ENCODE assay signal across 1 cellular context in the genomic region with DNA sequence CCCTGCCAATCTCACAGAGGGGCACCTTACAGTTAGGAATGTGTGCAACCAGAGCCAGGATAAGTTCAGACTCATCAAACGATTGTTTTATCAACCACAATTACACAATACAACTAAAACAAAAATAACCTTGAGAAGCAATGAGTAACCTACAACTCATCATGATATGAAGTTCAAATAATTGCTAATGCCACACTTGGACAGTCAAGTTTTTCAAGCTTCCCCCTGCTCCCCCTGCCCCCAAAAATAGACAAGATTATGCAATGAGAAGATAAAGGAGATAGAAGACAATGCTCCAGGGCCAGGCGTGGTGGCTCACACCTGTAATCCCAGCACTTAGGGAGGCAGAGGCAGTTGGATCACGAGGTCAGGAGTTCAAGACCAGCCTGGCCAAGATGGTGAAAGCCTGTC.
TF ChIP-seq lines count a peak whose summit lies in the region.

No MANE protein-coding gene starts in this region.

TF ChIP-seq in HepG2, 621 proteins besides CTCF, POLR2A, EP300 and RAD21 (continued from another document and continues in another):
- TF ChIP-seq, protein P1, sequence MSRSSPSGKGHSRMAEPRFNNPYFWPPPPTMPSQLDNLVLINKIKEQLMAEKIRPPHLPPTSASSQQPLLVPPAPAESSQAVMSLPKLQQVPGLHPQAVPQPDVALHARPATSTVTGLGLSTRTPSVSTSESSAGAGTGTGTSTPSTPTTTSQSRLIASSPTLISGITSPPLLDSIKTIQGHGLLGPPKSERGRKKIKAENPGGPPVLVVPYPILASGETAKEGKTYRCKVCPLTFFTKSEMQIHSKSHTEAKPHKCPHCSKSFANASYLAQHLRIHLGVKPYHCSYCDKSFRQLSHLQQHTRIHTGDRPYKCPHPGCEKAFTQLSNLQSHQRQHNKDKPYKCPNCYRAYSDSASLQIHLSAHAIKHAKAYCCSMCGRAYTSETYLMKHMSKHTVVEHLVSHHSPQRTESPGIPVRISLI (CRISPR knock-in tag; IDR thresholded peaks at IDR 0.05; ENCODE audit: borderline replicate concordance) = no peak
- TF ChIP-seq ZNF296 (CRISPR knock-in tag; conservative IDR thresholded peaks at IDR 0.05) (no peak), MTA1 (CRISPR knock-in tag; IDR thresholded peaks at IDR 0.05; ENCODE audit: borderline replicate concordance) (no peak), BCL3 (CRISPR knock-in tag; IDR thresholded peaks at IDR 0.05) (no peak), YY1 (IDR thresholded peaks at IDR 0.05; ENCODE audit: insufficient read depth, insufficient replicate concordance, low read depth, low read length) (no peak), ZNF33B (CRISPR knock-in tag; IDR thresholded peaks at IDR 0.05) (no peak), MAX (IDR thresholded peaks at IDR 0.05) (no peak), PHF21A (CRISPR knock-in tag; IDR thresholded peaks at IDR 0.05) (no peak; the same call in 1 of the 2 replicates), NFYC (CRISPR knock-in tag; IDR thresholded peaks at IDR 0.05) (no peak), TFDP2 (CRISPR knock-in tag; IDR thresholded peaks at IDR 0.05) (no peak), SSRP1 (CRISPR knock-in tag; IDR thresholded peaks at IDR 0.05) (no peak), ZNF616 (CRISPR knock-in tag; IDR thresholded peaks at IDR 0.05; ENCODE audit: low read depth) (no peak), SP5 (CRISPR knock-in tag; IDR thresholded peaks at IDR 0.05; ENCODE audit: borderline replicate concordance, low read depth) (no peak), MIER3 (CRISPR knock-in tag; IDR thresholded peaks at IDR 0.05; ENCODE audit: borderline replicate concordance) (0 out of 2 replicates have a peak, but pooled peaks have one; percentile 40), TOPORS (CRISPR knock-in tag; IDR thresholded peaks at IDR 0.05) (no peak), MXD1 (CRISPR knock-in tag; IDR thresholded peaks at IDR 0.05) (no peak), SALL2 (CRISPR knock-in tag; IDR thresholded peaks at IDR 0.05) (peak; percentile 35; the same call in 1 of the 2 replicates), ZNF24 (IDR thresholded peaks at IDR 0.05) (no peak), ZNF839 (CRISPR knock-in tag; IDR thresholded peaks at IDR 0.05; ENCODE audit: borderline replicate concordance) (no peak), DMAP1 (CRISPR knock-in tag; IDR thresholded peaks at IDR 0.05) (no peak), ZNF143 (CRISPR knock-in tag; IDR thresholded peaks at IDR 0.05) (no peak), MBNL3 (CRISPR knock-in tag; conservative IDR thresholded peaks at IDR 0.05) (no peak), ZNF777 (CRISPR knock-in tag; IDR thresholded peaks at IDR 0.05) (no peak), FOSL2 (CRISPR knock-in tag; IDR thresholded peaks at IDR 0.05) (peak; percentile 83), FOSL1 (CRISPR knock-in tag; IDR thresholded peaks at IDR 0.05; ENCODE audit: borderline replicate concordance) (no peak), ZBTB33 (CRISPR knock-in tag; IDR thresholded peaks at IDR 0.05) (no peak), FOXP1 (IDR thresholded peaks at IDR 0.05) (no peak), FOXP1 (CRISPR knock-in tag; IDR thresholded peaks at IDR 0.05) (no peak), FOXO1 (CRISPR knock-in tag; IDR thresholded peaks at IDR 0.05) (no peak), KAT7 (CRISPR knock-in tag; IDR thresholded peaks at IDR 0.05; ENCODE audit: borderline replicate concordance) (no peak), ZBTB1 (CRISPR knock-in tag; IDR thresholded peaks at IDR 0.05; ENCODE audit: borderline replicate concordance) (no peak), TGIF2 (CRISPR knock-in tag; IDR thresholded peaks at IDR 0.05) (no peak), ZSCAN25 (CRISPR knock-in tag; IDR thresholded peaks at IDR 0.05) (no peak), ZNF121 (CRISPR knock-in tag; IDR thresholded peaks at IDR 0.05) (no peak), HDAC1 (CRISPR knock-in tag; IDR thresholded peaks at IDR 0.05) (no peak), ZNF160 (CRISPR knock-in tag; IDR thresholded peaks at IDR 0.05) (no peak), ZFP82 (CRISPR knock-in tag; IDR thresholded peaks at IDR 0.05; ENCODE audit: borderline replicate concordance) (no peak), HOXA3 (CRISPR knock-in tag; IDR thresholded peaks at IDR 0.05) (peak; percentile 29; the same call in 1 of the 2 replicates), ZNF724P (CRISPR knock-in tag; IDR thresholded peaks at IDR 0.05; ENCODE audit: borderline replicate concordance) (no peak), ZNF180 (CRISPR knock-in tag; IDR thresholded peaks at IDR 0.05; ENCODE audit: borderline replicate concordance, low read depth) (no peak)
- TF ChIP-seq, protein P2, sequence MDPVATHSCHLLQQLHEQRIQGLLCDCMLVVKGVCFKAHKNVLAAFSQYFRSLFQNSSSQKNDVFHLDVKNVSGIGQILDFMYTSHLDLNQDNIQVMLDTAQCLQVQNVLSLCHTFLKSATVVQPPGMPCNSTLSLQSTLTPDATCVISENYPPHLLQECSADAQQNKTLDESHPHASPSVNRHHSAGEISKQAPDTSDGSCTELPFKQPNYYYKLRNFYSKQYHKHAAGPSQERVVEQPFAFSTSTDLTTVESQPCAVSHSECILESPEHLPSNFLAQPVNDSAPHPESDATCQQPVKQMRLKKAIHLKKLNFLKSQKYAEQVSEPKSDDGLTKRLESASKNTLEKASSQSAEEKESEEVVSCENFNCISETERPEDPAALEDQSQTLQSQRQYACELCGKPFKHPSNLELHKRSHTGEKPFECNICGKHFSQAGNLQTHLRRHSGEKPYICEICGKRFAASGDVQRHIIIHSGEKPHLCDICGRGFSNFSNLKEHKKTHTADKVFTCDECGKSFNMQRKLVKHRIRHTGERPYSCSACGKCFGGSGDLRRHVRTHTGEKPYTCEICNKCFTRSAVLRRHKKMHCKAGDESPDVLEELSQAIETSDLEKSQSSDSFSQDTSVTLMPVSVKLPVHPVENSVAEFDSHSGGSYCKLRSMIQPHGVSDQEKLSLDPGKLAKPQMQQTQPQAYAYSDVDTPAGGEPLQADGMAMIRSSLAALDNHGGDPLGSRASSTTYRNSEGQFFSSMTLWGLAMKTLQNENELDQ (CRISPR knock-in tag; IDR thresholded peaks at IDR 0.05; ENCODE audit: borderline replicate concordance) = no peak
- TF ChIP-seq, protein P3, sequence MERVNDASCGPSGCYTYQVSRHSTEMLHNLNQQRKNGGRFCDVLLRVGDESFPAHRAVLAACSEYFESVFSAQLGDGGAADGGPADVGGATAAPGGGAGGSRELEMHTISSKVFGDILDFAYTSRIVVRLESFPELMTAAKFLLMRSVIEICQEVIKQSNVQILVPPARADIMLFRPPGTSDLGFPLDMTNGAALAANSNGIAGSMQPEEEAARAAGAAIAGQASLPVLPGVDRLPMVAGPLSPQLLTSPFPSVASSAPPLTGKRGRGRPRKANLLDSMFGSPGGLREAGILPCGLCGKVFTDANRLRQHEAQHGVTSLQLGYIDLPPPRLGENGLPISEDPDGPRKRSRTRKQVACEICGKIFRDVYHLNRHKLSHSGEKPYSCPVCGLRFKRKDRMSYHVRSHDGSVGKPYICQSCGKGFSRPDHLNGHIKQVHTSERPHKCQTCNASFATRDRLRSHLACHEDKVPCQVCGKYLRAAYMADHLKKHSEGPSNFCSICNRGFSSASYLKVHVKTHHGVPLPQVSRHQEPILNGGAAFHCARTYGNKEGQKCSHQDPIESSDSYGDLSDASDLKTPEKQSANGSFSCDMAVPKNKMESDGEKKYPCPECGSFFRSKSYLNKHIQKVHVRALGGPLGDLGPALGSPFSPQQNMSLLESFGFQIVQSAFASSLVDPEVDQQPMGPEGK (CRISPR knock-in tag; IDR thresholded peaks at IDR 0.05) = peak; percentile 90
- TF ChIP-seq, protein P4, sequence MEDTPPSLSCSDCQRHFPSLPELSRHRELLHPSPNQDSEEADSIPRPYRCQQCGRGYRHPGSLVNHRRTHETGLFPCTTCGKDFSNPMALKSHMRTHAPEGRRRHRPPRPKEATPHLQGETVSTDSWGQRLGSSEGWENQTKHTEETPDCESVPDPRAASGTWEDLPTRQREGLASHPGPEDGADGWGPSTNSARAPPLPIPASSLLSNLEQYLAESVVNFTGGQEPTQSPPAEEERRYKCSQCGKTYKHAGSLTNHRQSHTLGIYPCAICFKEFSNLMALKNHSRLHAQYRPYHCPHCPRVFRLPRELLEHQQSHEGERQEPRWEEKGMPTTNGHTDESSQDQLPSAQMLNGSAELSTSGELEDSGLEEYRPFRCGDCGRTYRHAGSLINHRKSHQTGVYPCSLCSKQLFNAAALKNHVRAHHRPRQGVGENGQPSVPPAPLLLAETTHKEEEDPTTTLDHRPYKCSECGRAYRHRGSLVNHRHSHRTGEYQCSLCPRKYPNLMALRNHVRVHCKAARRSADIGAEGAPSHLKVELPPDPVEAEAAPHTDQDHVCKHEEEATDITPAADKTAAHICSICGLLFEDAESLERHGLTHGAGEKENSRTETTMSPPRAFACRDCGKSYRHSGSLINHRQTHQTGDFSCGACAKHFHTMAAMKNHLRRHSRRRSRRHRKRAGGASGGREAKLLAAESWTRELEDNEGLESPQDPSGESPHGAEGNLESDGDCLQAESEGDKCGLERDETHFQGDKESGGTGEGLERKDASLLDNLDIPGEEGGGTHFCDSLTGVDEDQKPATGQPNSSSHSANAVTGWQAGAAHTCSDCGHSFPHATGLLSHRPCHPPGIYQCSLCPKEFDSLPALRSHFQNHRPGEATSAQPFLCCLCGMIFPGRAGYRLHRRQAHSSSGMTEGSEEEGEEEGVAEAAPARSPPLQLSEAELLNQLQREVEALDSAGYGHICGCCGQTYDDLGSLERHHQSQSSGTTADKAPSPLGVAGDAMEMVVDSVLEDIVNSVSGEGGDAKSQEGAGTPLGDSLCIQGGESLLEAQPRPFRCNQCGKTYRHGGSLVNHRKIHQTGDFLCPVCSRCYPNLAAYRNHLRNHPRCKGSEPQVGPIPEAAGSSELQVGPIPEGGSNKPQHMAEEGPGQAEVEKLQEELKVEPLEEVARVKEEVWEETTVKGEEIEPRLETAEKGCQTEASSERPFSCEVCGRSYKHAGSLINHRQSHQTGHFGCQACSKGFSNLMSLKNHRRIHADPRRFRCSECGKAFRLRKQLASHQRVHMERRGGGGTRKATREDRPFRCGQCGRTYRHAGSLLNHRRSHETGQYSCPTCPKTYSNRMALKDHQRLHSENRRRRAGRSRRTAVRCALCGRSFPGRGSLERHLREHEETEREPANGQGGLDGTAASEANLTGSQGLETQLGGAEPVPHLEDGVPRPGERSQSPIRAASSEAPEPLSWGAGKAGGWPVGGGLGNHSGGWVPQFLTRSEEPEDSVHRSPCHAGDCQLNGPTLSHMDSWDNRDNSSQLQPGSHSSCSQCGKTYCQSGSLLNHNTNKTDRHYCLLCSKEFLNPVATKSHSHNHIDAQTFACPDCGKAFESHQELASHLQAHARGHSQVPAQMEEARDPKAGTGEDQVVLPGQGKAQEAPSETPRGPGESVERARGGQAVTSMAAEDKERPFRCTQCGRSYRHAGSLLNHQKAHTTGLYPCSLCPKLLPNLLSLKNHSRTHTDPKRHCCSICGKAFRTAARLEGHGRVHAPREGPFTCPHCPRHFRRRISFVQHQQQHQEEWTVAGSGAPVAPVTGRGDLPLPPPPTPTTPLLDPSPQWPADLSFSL (CRISPR knock-in tag; IDR thresholded peaks at IDR 0.05) = no peak
- TF ChIP-seq, protein P5, sequence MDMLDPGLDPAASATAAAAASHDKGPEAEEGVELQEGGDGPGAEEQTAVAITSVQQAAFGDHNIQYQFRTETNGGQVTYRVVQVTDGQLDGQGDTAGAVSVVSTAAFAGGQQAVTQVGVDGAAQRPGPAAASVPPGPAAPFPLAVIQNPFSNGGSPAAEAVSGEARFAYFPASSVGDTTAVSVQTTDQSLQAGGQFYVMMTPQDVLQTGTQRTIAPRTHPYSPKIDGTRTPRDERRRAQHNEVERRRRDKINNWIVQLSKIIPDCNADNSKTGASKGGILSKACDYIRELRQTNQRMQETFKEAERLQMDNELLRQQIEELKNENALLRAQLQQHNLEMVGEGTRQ (IDR thresholded peaks at IDR 0.05; ENCODE audit: low read depth, low read length) = no peak
- TF ChIP-seq, protein P5 (CRISPR knock-in tag; IDR thresholded peaks at IDR 0.05; ENCODE audit: borderline replicate concordance) = no peak
